In genomic region chr4:37400326-37400881, GRCh38 we compare ENCODE assay signal across 12 cellular contexts.
A peak's percentile ranks its signal among the peaks of the same experiment; 100 is the strongest.
DNase-seq lines count a peak whose midpoint lies in the region; ATAC-seq and TF ChIP-seq lines count a peak whose summit lies in the region.
"Had no signal": no experiment of that assay in that cellular context is flagged by ENCODE, and none has a peak within 500 bp of the region (broad histone marks: within the 10 kb centered on the region; RNA-seq: fewer than 3 reads in every experiment).

No MANE protein-coding gene starts in this region.

- H3K27me3 Mint-ChIP-seq in naive thymus-derived CD8-positive, alpha-beta T cell = peaks cover 8 to 56% (median 18%) of the 10 kb centered on the region in 5 donors

- H3K4me3 Mint-ChIP-seq in naive thymus-derived CD8-positive, alpha-beta T cell = no peak overlapping the region
- H3K4me3 Mint-ChIP-seq: CD8-positive, alpha-beta T cell; naive B cell had no signal

- peaks cover 0 to 3% (median 0%) of the 10 kb centered on the region in 9 donors for H3K9me3 Mint-ChIP-seq in naive thymus-derived CD8-positive, alpha-beta T cell
- H3K9me3 Mint-ChIP-seq: CD8-positive, alpha-beta T cell had no signal

- no peak overlapping the region for H3K9ac ChIP-seq in MM.1S (ENCODE audit: low read length)

- no peak overlapping the region for H3K27ac Mint-ChIP-seq in naive thymus-derived CD8-positive, alpha-beta T cell
- H3K27ac Mint-ChIP-seq: CD8-positive, alpha-beta T cell; naive B cell had no signal

- no peak for DNase-seq in MM.1S
- no peak for DNase-seq in naive thymus-derived CD8-positive, alpha-beta T cell
- DNase-seq in NOMO-1 treated with dmso at 0.1 percent for 144 hours (lab: John Stamatoyannopoulos, UW; ENCODE audit: unreplicated experiment) = no peak
- no peak for DNase-seq in NCI-H510A treated with DMSO at 0.1 percent for 48 hours (lab: John Stamatoyannopoulos, UW)
- no peak for DNase-seq in NCI-H1694 (lab: John Stamatoyannopoulos, UW)
- DNase-seq: CD8-positive, alpha-beta T cell; IMR-90; naive B cell; SIG-M5 had no signal

- peaks cover 18% of the 10 kb centered on the region for H3K4me1 ChIP-seq in MM.1S (ENCODE audit: low read length)

- no peak for TF ChIP-seq CTCF in MM.1S (IDR thresholded peaks at IDR 0.05; ENCODE audit: low read length)

- 0 out of 2 replicates have a peak, but pooled peaks cover 3% of the 10 kb centered on the region for H3F3A ChIP-seq in MM.1S (ENCODE audit: insufficient read depth, low read length)

- no peaks in the 10 kb centered on the region for H3K36me3 ChIP-seq in MM.1S (replicated peaks; ENCODE audit: insufficient read depth, low read length)

- no peaks in the 10 kb centered on the region for H3K9me2 ChIP-seq in MM.1S (replicated peaks; ENCODE audit: insufficient read depth, low read length)

- H3K27me3 ChIP-seq in MM.1S (replicated peaks; ENCODE audit: insufficient read depth, low read length) = no peaks in the 10 kb centered on the region

- ATAC-seq in GM18511 (IDR thresholded peaks at IDR 0.05; ENCODE audit: unreplicated experiment) (peak; percentile 87), GM19467 (IDR thresholded peaks at IDR 0.05; ENCODE audit: unreplicated experiment) (peak; percentile 75), HG02943 (IDR thresholded peaks at IDR 0.05; ENCODE audit: low read depth, unreplicated experiment) (peak; percentile 59)
- no peak for ATAC-seq in naive thymus-derived CD8-positive, alpha-beta T cell
- ATAC-seq: CD8-positive, alpha-beta T cell had no signal

- H2AFZ ChIP-seq in MM.1S (ENCODE audit: low read length) = no peak overlapping the region

- H3K4me1 Mint-ChIP-seq in naive thymus-derived CD8-positive, alpha-beta T cell = no peaks in the 10 kb centered on the region
- H3K4me1 Mint-ChIP-seq: naive B cell had no signal

- H3K9me3 ChIP-seq in MM.1S (replicated peaks; ENCODE audit: insufficient read depth, low read length) = no peaks in the 10 kb centered on the region

- no peaks in the 10 kb centered on the region for H4K20me1 ChIP-seq in MM.1S (ENCODE audit: insufficient read depth, low read length)

- H3K79me2 ChIP-seq in MM.1S (ENCODE audit: low read length) = no peaks in the 10 kb centered on the region

- peak overlapping the region; percentile 19; the same call in 1 of the 2 replicates for H3K4me2 ChIP-seq in MM.1S (ENCODE audit: low read depth, low read length)

- H3K36me3 Mint-ChIP-seq in naive thymus-derived CD8-positive, alpha-beta T cell = peaks cover 0 to under 1% (median 0%) of the 10 kb centered on the region in 3 donors
- H3K36me3 Mint-ChIP-seq: CD8-positive, alpha-beta T cell; naive B cell had no signal

- POLR2A ChIA-PET in naive thymus-derived CD8-positive, alpha-beta T cell (lab: Charles Lee) = no interaction called here

- no peak overlapping the region for H3K27ac ChIP-seq in MM.1S (ENCODE audit: low read length)

- H3K4me3 ChIP-seq in MM.1S (ENCODE audit: low read length) = no peak overlapping the region

Comparison
In these comparisons a context has a peak if more than half of its experiments do, and no peak if none do; other contexts are left out.
1. ATAC-seq: peak in GM18511 (single experiment), GM19467 (single experiment) and HG02943 (single experiment); none in naive thymus-derived CD8-positive, alpha-beta T cell (0 of 2).